In genomic region chrX:16161173-16161572, GRCh38 we compare ENCODE assay signal across 11 cellular contexts. TPM values are rescaled to one million over a fixed set of nuclear protein-coding genes. Genes with fewer than 3 reads are reported as not detected.
"Had no signal": no experiment of that assay in that cellular context is flagged by ENCODE, and none has a peak within 500 bp of the region (broad histone marks: within the 10 kb centered on the region; RNA-seq: fewer than 3 reads in every experiment).

No MANE protein-coding gene starts in this region.

RNA-seq across cellular contexts. Expression of gene MAGEB17, which starts 6.1 kb away (rescaled TPM):
- total RNA-seq: foreskin keratinocyte, kidney, left ventricle myocardium inferior, lower lobe of right lung, mesenteric fat pad, natural killer cell, neural crest cell, right cardiac atrium, upper lobe of right lung, vagina had no signal
- polyA plus RNA-seq: foreskin keratinocyte, immature natural killer cell, right cardiac atrium had no signal

RNA-seq across cellular contexts. Expression of gene GRPR, which starts 37.8 kb away (rescaled TPM):
- total RNA-seq: mesenteric fat pad, upper lobe of right lung, vagina had no signal
- polyA plus RNA-seq: foreskin keratinocyte, immature natural killer cell, right cardiac atrium had no signal
